ENCODE assay signal across 1 cellular context in the genomic region with DNA sequence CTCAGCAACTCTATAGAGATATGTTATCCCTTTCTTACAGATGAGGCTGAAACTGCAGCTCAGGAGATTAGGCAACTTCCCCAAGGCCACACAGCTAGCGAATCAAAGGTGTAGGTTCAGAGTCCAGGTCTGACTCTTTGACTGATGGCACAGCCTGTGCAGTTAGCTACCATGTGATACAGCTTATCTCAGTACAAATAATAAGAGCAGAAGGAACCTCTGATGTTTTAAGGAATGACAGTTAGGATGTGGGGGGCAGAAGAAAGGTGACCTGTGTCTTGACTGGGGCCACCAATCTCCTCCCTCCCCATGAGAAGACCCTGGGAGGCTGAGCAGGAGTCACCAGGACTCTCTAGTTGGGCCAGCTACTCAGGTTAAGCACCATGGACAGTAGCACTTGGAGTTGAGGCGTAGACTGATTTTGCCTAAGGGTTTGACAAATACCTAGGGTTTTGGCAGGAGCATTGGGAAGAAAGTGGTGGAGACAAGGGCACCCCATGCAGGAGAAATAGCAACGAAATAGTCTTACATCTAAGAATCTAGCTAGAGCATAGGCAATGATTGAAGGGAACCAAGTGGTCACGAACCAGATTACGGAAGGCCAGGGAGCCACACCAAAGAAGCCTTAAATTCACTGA.
TF ChIP-seq lines count a peak whose summit lies in the region.

No MANE protein-coding gene starts in this region.

TF ChIP-seq in HepG2, 621 proteins besides CTCF, POLR2A, EP300 and RAD21 (continued from another document and continues in another):
- TF ChIP-seq, protein P1, sequence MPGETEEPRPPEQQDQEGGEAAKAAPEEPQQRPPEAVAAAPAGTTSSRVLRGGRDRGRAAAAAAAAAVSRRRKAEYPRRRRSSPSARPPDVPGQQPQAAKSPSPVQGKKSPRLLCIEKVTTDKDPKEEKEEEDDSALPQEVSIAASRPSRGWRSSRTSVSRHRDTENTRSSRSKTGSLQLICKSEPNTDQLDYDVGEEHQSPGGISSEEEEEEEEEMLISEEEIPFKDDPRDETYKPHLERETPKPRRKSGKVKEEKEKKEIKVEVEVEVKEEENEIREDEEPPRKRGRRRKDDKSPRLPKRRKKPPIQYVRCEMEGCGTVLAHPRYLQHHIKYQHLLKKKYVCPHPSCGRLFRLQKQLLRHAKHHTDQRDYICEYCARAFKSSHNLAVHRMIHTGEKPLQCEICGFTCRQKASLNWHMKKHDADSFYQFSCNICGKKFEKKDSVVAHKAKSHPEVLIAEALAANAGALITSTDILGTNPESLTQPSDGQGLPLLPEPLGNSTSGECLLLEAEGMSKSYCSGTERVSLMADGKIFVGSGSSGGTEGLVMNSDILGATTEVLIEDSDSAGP (CRISPR knock-in tag; IDR thresholded peaks at IDR 0.05; ENCODE audit: borderline replicate concordance): peak; percentile 84
- peak; percentile 100 for TF ChIP-seq HNF4A (CRISPR knock-in tag; IDR thresholded peaks at IDR 0.05)
- peak; percentile 87 for TF ChIP-seq FOXK1 (CRISPR knock-in tag; IDR thresholded peaks at IDR 0.05; ENCODE audit: borderline replicate concordance, low read depth)
- TF ChIP-seq ZNF264 (CRISPR knock-in tag; IDR thresholded peaks at IDR 0.05): peak; percentile 100
- TF ChIP-seq PCBP1 (IDR thresholded peaks at IDR 0.05; ENCODE audit: borderline replicate concordance, low read depth, low read length): no peak
- TF ChIP-seq ZKSCAN8 (CRISPR knock-in tag; IDR thresholded peaks at IDR 0.05; ENCODE audit: borderline replicate concordance): peak; percentile 93; the same call in 1 of the 2 replicates
- peak; percentile 94 for TF ChIP-seq MAF1 (CRISPR knock-in tag; IDR thresholded peaks at IDR 0.05; ENCODE audit: borderline replicate concordance)
- TF ChIP-seq, protein P2, sequence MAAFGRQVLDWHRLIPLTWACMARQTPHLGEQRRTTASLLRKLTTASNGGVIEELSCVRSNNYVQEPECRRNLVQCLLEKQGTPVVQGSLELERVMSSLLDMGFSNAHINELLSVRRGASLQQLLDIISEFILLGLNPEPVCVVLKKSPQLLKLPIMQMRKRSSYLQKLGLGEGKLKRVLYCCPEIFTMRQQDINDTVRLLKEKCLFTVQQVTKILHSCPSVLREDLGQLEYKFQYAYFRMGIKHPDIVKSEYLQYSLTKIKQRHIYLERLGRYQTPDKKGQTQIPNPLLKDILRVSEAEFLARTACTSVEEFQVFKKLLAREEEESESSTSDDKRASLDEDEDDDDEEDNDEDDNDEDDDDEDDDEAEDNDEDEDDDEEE (CRISPR knock-in tag; IDR thresholded peaks at IDR 0.05): peak; percentile 82; the same call in 1 of the 2 replicates
- TF ChIP-seq ZNF772 (CRISPR knock-in tag; IDR thresholded peaks at IDR 0.05): peak; percentile 96
- peak; percentile 83; the same call in 1 of the 2 replicates for TF ChIP-seq NFIC (IDR thresholded peaks at IDR 0.05; ENCODE audit: low read length)
- no peak for TF ChIP-seq POLR2G (IDR thresholded peaks at IDR 0.05; ENCODE audit: low read depth, low read length)
- TF ChIP-seq, protein P3, sequence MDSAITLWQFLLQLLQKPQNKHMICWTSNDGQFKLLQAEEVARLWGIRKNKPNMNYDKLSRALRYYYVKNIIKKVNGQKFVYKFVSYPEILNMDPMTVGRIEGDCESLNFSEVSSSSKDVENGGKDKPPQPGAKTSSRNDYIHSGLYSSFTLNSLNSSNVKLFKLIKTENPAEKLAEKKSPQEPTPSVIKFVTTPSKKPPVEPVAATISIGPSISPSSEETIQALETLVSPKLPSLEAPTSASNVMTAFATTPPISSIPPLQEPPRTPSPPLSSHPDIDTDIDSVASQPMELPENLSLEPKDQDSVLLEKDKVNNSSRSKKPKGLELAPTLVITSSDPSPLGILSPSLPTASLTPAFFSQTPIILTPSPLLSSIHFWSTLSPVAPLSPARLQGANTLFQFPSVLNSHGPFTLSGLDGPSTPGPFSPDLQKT (CRISPR knock-in tag; IDR thresholded peaks at IDR 0.05; ENCODE audit: borderline replicate concordance): no peak
- no peak; the same call in 1 of the 2 replicates for TF ChIP-seq ZKSCAN1 (IDR thresholded peaks at IDR 0.05; ENCODE audit: low read length)
- TF ChIP-seq ZNF749 (CRISPR knock-in tag; IDR thresholded peaks at IDR 0.05; ENCODE audit: borderline replicate concordance): no peak; the same call in 1 of the 2 replicates
- TF ChIP-seq ZNF430 (CRISPR knock-in tag; IDR thresholded peaks at IDR 0.05): peak; percentile 98
- TF ChIP-seq ZNF782 (CRISPR knock-in tag; IDR thresholded peaks at IDR 0.05; ENCODE audit: borderline replicate concordance): peak; percentile 94; the same call in 1 of the 2 replicates
- TF ChIP-seq, protein P4, sequence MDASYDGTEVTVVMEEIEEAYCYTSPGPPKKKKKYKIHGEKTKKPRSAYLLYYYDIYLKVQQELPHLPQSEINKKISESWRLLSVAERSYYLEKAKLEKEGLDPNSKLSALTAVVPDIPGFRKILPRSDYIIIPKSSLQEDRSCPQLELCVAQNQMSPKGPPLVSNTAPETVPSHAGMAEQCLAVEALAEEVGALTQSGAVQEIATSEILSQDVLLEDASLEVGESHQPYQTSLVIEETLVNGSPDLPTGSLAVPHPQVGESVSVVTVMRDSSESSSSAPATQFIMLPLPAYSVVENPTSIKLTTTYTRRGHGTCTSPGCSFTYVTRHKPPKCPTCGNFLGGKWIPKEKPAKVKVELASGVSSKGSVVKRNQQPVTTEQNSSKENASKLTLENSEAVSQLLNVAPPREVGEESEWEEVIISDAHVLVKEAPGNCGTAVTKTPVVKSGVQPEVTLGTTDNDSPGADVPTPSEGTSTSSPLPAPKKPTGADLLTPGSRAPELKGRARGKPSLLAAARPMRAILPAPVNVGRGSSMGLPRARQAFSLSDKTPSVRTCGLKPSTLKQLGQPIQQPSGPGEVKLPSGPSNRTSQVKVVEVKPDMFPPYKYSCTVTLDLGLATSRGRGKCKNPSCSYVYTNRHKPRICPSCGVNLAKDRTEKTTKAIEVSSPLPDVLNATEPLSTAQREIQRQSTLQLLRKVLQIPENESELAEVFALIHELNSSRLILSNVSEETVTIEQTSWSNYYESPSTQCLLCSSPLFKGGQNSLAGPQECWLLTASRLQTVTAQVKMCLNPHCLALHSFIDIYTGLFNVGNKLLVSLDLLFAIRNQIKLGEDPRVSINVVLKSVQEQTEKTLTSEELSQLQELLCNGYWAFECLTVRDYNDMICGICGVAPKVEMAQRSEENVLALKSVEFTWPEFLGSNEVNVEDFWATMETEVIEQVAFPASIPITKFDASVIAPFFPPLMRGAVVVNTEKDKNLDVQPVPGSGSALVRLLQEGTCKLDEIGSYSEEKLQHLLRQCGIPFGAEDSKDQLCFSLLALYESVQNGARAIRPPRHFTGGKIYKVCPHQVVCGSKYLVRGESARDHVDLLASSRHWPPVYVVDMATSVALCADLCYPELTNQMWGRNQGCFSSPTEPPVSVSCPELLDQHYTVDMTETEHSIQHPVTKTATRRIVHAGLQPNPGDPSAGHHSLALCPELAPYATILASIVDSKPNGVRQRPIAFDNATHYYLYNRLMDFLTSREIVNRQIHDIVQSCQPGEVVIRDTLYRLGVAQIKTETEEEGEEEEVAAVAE (CRISPR knock-in tag; IDR thresholded peaks at IDR 0.05; ENCODE audit: borderline replicate concordance): peak; percentile 96
- peak; percentile 96 for TF ChIP-seq NKX3-1 (CRISPR knock-in tag; IDR thresholded peaks at IDR 0.05)
- TF ChIP-seq BHLHE40 (IDR thresholded peaks at IDR 0.05; ENCODE audit: low read length): 0 out of 2 replicates have a peak, but pooled peaks have one; percentile 30
- no peak for TF ChIP-seq ZNF75D (CRISPR knock-in tag; IDR thresholded peaks at IDR 0.05; ENCODE audit: borderline replicate concordance)
- TF ChIP-seq, protein P5, sequence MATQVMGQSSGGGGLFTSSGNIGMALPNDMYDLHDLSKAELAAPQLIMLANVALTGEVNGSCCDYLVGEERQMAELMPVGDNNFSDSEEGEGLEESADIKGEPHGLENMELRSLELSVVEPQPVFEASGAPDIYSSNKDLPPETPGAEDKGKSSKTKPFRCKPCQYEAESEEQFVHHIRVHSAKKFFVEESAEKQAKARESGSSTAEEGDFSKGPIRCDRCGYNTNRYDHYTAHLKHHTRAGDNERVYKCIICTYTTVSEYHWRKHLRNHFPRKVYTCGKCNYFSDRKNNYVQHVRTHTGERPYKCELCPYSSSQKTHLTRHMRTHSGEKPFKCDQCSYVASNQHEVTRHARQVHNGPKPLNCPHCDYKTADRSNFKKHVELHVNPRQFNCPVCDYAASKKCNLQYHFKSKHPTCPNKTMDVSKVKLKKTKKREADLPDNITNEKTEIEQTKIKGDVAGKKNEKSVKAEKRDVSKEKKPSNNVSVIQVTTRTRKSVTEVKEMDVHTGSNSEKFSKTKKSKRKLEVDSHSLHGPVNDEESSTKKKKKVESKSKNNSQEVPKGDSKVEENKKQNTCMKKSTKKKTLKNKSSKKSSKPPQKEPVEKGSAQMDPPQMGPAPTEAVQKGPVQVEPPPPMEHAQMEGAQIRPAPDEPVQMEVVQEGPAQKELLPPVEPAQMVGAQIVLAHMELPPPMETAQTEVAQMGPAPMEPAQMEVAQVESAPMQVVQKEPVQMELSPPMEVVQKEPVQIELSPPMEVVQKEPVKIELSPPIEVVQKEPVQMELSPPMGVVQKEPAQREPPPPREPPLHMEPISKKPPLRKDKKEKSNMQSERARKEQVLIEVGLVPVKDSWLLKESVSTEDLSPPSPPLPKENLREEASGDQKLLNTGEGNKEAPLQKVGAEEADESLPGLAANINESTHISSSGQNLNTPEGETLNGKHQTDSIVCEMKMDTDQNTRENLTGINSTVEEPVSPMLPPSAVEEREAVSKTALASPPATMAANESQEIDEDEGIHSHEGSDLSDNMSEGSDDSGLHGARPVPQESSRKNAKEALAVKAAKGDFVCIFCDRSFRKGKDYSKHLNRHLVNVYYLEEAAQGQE (IDR thresholded peaks at IDR 0.05; ENCODE audit: borderline replicate concordance in 1 of 2, low read depth in 1 of 2, low read length in 2 of 2): peak; percentile 70 to 95
- TF ChIP-seq, protein P6, sequence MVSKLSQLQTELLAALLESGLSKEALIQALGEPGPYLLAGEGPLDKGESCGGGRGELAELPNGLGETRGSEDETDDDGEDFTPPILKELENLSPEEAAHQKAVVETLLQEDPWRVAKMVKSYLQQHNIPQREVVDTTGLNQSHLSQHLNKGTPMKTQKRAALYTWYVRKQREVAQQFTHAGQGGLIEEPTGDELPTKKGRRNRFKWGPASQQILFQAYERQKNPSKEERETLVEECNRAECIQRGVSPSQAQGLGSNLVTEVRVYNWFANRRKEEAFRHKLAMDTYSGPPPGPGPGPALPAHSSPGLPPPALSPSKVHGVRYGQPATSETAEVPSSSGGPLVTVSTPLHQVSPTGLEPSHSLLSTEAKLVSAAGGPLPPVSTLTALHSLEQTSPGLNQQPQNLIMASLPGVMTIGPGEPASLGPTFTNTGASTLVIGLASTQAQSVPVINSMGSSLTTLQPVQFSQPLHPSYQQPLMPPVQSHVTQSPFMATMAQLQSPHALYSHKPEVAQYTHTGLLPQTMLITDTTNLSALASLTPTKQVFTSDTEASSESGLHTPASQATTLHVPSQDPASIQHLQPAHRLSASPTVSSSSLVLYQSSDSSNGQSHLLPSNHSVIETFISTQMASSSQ (IDR thresholded peaks at IDR 0.05; ENCODE audit: low read depth): peak; percentile 95
- TF ChIP-seq, protein P6 (CRISPR knock-in tag; IDR thresholded peaks at IDR 0.05; ENCODE audit: borderline replicate concordance): peak; percentile 98
- TF ChIP-seq GLI4 (CRISPR knock-in tag; IDR thresholded peaks at IDR 0.05; ENCODE audit: borderline replicate concordance): no peak
- TF ChIP-seq HNRNPLL (IDR thresholded peaks at IDR 0.05; ENCODE audit: low read depth, low read length, poor library complexity, severe bottlenecking): no peak
- peak; percentile 84; the same call in 1 of the 2 replicates for TF ChIP-seq ZNF709 (CRISPR knock-in tag; IDR thresholded peaks at IDR 0.05)
- TF ChIP-seq U2AF1 (optimal IDR thresholded peaks at IDR 0.05; ENCODE audit: low read depth, low read length): no peak
- TF ChIP-seq MTF1 (CRISPR knock-in tag; IDR thresholded peaks at IDR 0.05): peak; percentile 76
- TF ChIP-seq, protein P7, sequence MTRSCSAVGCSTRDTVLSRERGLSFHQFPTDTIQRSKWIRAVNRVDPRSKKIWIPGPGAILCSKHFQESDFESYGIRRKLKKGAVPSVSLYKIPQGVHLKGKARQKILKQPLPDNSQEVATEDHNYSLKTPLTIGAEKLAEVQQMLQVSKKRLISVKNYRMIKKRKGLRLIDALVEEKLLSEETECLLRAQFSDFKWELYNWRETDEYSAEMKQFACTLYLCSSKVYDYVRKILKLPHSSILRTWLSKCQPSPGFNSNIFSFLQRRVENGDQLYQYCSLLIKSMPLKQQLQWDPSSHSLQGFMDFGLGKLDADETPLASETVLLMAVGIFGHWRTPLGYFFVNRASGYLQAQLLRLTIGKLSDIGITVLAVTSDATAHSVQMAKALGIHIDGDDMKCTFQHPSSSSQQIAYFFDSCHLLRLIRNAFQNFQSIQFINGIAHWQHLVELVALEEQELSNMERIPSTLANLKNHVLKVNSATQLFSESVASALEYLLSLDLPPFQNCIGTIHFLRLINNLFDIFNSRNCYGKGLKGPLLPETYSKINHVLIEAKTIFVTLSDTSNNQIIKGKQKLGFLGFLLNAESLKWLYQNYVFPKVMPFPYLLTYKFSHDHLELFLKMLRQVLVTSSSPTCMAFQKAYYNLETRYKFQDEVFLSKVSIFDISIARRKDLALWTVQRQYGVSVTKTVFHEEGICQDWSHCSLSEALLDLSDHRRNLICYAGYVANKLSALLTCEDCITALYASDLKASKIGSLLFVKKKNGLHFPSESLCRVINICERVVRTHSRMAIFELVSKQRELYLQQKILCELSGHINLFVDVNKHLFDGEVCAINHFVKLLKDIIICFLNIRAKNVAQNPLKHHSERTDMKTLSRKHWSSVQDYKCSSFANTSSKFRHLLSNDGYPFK (CRISPR knock-in tag; IDR thresholded peaks at IDR 0.05; ENCODE audit: borderline replicate concordance): peak; percentile 41; the same call in 1 of the 2 replicates
- TF ChIP-seq, protein P8, sequence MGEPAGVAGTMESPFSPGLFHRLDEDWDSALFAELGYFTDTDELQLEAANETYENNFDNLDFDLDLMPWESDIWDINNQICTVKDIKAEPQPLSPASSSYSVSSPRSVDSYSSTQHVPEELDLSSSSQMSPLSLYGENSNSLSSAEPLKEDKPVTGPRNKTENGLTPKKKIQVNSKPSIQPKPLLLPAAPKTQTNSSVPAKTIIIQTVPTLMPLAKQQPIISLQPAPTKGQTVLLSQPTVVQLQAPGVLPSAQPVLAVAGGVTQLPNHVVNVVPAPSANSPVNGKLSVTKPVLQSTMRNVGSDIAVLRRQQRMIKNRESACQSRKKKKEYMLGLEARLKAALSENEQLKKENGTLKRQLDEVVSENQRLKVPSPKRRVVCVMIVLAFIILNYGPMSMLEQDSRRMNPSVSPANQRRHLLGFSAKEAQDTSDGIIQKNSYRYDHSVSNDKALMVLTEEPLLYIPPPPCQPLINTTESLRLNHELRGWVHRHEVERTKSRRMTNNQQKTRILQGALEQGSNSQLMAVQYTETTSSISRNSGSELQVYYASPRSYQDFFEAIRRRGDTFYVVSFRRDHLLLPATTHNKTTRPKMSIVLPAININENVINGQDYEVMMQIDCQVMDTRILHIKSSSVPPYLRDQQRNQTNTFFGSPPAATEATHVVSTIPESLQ (CRISPR knock-in tag; conservative IDR thresholded peaks at IDR 0.05): no peak
